In genomic region chr3:14333215-14333614, GRCh38 we compare ENCODE assay signal across 9 cellular contexts.
"Had no signal": no experiment of that assay in that cellular context is flagged by ENCODE, and none has a peak within 500 bp of the region (broad histone marks: within the 10 kb centered on the region; RNA-seq: fewer than 3 reads in every experiment).

No MANE protein-coding gene starts in this region.

- H3K9ac ChIP-seq: GM23248 had no signal

- DNase-seq: GM23248, GOT3, H9, HCEC 1CT, KG1 had no signal

- H3K4me3 Mint-ChIP-seq: H9, IgD-negative memory B cell had no signal

- H2AFZ ChIP-seq: GM23248 had no signal

- ATAC-seq: HepG2 had no signal

- H3K36me3 Mint-ChIP-seq: IgD-negative memory B cell had no signal

- H3K27ac Mint-ChIP-seq: H9, IgD-negative memory B cell had no signal

- H3K4me3 ChIP-seq: GM23248 had no signal

- FAIRE-seq: H54, HepG2 had no signal

- H3K27ac ChIP-seq: GM23248, HL-60 had no signal
